ENCODE assay signal across 13 cellular contexts in the genomic region with DNA sequence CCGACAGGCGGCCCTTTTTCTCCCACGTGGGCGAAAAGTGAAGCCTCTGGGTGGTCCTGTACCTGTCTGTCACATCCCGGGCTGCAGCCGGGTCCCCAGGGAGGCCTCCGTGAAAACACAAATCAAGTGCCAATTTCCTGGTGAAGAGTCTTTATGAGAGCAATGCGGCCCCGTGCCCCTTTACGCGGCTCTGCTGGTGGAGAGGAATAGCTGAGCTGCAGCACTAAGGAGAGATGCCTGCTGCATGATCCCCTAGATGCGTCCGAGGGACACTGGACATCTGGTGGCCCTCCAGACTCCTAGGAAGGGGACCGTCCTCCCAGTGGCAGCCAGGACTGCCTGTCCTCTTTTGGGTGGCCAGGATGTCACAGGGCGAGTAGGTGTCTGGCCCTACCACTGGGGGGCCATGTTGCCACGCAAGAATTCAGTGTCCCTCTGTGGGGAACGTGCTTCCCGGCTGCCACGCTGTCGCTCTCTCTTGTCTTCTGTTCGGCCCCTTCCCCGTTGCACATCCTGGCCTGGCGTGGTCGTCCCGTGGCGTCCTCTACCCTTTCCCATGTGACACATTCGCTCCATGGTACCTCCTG. TPM values are rescaled to one million over a fixed set of nuclear protein-coding genes. Genes with fewer than 3 reads are reported as not detected.
DNase-seq lines count a peak whose midpoint lies in the region; ATAC-seq and TF ChIP-seq lines count a peak whose summit lies in the region.
"Had no signal": no experiment of that assay in that cellular context is flagged by ENCODE, and none has a peak within 500 bp of the region (broad histone marks: within the 10 kb centered on the region; RNA-seq: fewer than 3 reads in every experiment).

No MANE protein-coding gene starts in this region.

- peaks cover 13% of the 10 kb centered on the region for H3K4me1 ChIP-seq in left ventricle myocardium inferior

- no peak overlapping the region for H3K27ac Mint-ChIP-seq in activated CD4-positive, alpha-beta memory T cell treated with anti-CD3 and anti-CD28 coated beads for 36 hours
- H3K27ac Mint-ChIP-seq: CD8-positive, alpha-beta T cell had no signal

- no peak overlapping the region for H3K4me3 Mint-ChIP-seq in activated CD4-positive, alpha-beta memory T cell treated with anti-CD3 and anti-CD28 coated beads for 36 hours
- H3K4me3 Mint-ChIP-seq: CD8-positive, alpha-beta T cell had no signal

- CTCF ChIA-PET in activated CD4-positive, alpha-beta memory T cell treated with anti-CD3 and anti-CD28 coated beads for 36 hours (lab: Charles Lee) = no interaction called here

- peaks cover 11% of the 10 kb centered on the region for H3K9me3 ChIP-seq in left ventricle myocardium inferior (replicated peaks)
- H3K9me3 ChIP-seq: sigmoid colon had no signal

- POLR2A ChIA-PET in activated CD4-positive, alpha-beta memory T cell treated with anti-CD3 and anti-CD28 coated beads for 36 hours (lab: Charles Lee) = no interaction called here

- no peaks in the 10 kb centered on the region for H3K27me3 ChIP-seq in left ventricle myocardium inferior (ENCODE audit: low read depth)
- H3K27me3 ChIP-seq: sigmoid colon, upper lobe of left lung had no signal

- peak; percentile 62 for DNase-seq in Right ventricle myocardium inferior (ENCODE audit: missing footprints)
- no peak for DNase-seq in left ventricle myocardium inferior
- DNase-seq in NOMO-1 (lab: John Stamatoyannopoulos, UW; ENCODE audit: unreplicated experiment in 2 of 2) = peak; percentile 40 to 44
- no peak for DNase-seq in fibroblast of villous mesenchyme (ENCODE audit: low read depth)
- no peak for DNase-seq in activated CD4-positive, alpha-beta memory T cell treated with anti-CD3 and anti-CD28 coated beads for 36 hours
- DNase-seq in NCI-H2081 treated with DMSO at 0.1 percent for 48 hours (lab: John Stamatoyannopoulos, UW) = no peak
- DNase-seq in 8988T = no peak
- DNase-seq: activated T-cell treated with anti-CD3 and anti-CD28 coated beads for 4 hours; CD8-positive, alpha-beta T cell; NCI-H510A; sigmoid colon had no signal

- ATAC-seq in Right ventricle myocardium inferior = no peak
- no peak for ATAC-seq in GM19035 (IDR thresholded peaks at IDR 0.05; ENCODE audit: unreplicated experiment)
- ATAC-seq: CD8-positive, alpha-beta T cell had no signal

- peaks cover 13% of the 10 kb centered on the region for H3K27me3 Mint-ChIP-seq in activated CD4-positive, alpha-beta memory T cell treated with anti-CD3 and anti-CD28 coated beads for 36 hours

- intact Hi-C loops in Right ventricle myocardium inferior (cut with DNase I) = no loop called here
- intact Hi-C loops in left ventricle myocardium inferior (cut with micrococcal nuclease) = no loop called here
- intact Hi-C loops in activated CD4-positive, alpha-beta memory T cell treated with anti-CD3 and anti-CD28 coated beads for 36 hours (cut with micrococcal nuclease) = no loop called here

- no peak for TF ChIP-seq CTCF in left ventricle myocardium inferior (IDR thresholded peaks at IDR 0.05; ENCODE audit: borderline replicate concordance)
- peak; percentile 25 for TF ChIP-seq CTCF in fibroblast of villous mesenchyme (IDR thresholded peaks at IDR 0.05; ENCODE audit: insufficient read depth, low read depth, low read length)

- H3K36me3 Mint-ChIP-seq in activated CD4-positive, alpha-beta memory T cell treated with anti-CD3 and anti-CD28 coated beads for 36 hours = no peaks in the 10 kb centered on the region
- H3K36me3 Mint-ChIP-seq: CD8-positive, alpha-beta T cell had no signal

- H3K4me3 ChIP-seq in left ventricle myocardium inferior (no peak overlapping the region), fibroblast of villous mesenchyme (ENCODE audit: low read depth, low read length) (no peak overlapping the region)
- H3K4me3 ChIP-seq: sigmoid colon, upper lobe of left lung had no signal

- H3K4me1 Mint-ChIP-seq in activated CD4-positive, alpha-beta memory T cell treated with anti-CD3 and anti-CD28 coated beads for 36 hours (ENCODE audit: low read depth) = peaks cover 9% of the 10 kb centered on the region

- no peak overlapping the region for H3K27ac ChIP-seq in left ventricle myocardium inferior (replicated peaks)
- H3K27ac ChIP-seq: sigmoid colon, upper lobe of left lung had no signal

- H3K9me3 Mint-ChIP-seq in activated CD4-positive, alpha-beta memory T cell treated with anti-CD3 and anti-CD28 coated beads for 36 hours = peaks cover 4% of the 10 kb centered on the region
- H3K9me3 Mint-ChIP-seq: CD8-positive, alpha-beta T cell had no signal

- H3K36me3 ChIP-seq in left ventricle myocardium inferior = peaks cover 7% of the 10 kb centered on the region
- H3K36me3 ChIP-seq: sigmoid colon, upper lobe of left lung had no signal

RNA-seq across cellular contexts. Expression of a gene that starts 38.7 kb away (rescaled TPM):
- 51.6 TPM for total RNA-seq in Right ventricle myocardium inferior
- total RNA-seq in left ventricle myocardium inferior = 66.5 TPM
- 33.7 and 45.1 TPM in 2 replicates for total RNA-seq in fibroblast of villous mesenchyme
- 1 to 10 TPM; 4.5 TPM for total RNA-seq in activated CD4-positive, alpha-beta memory T cell treated with anti-CD3 and anti-CD28 coated beads for 36 hours

Comparison
In these comparisons a context has a peak if more than half of its experiments do, and no peak if none do; other contexts are left out.
1. DNase-seq: peak in Right ventricle myocardium inferior (single experiment) and NOMO-1 (2 of 2); none in left ventricle myocardium inferior (single experiment), fibroblast of villous mesenchyme (single experiment), activated CD4-positive, alpha-beta memory T cell treated with anti-CD3 and anti-CD28 coated beads for 36 hours (single experiment), NCI-H2081 treated with DMSO at 0.1 percent for 48 hours (single experiment) and 8988T (single experiment).